Comparison of ENCODE assay signal across 30 cellular contexts in the genomic region with DNA sequence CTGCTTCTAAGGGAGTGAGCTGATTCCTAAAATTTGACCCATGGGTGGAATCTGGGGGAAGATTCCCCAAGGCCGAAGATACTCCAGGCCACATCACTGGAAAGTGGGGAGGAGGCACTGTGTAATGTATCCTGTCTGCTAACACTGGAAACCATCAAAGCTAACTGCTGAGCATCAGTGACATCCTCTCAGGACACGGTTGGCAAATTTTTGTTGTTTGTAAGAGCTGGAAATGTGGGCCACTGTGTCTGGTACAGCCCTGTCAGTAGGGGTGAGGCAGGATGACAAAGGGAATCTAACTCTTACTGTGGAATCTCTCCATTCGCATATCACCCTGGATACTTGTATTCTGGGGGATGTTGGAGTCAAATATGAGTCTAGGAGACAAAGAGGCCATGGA. TPM values are rescaled to one million over a fixed set of nuclear protein-coding genes. Genes with fewer than 3 reads are reported as not detected.
"Had no signal": no experiment of that assay in that cellular context is flagged by ENCODE, and none has a peak within 500 bp of the region (broad histone marks: within the 10 kb centered on the region; RNA-seq: fewer than 3 reads in every experiment).

No MANE protein-coding gene starts in this region.

- H3K4me3 Mint-ChIP-seq: activated CD4-positive, alpha-beta memory T cell treated with anti-CD3 and anti-CD28 coated beads for 36 hours; activated CD4-positive, alpha-beta T cell treated with anti-CD3 and anti-CD28 coated beads, Interleukin-2, amount 10 ng/mL, durations not matched to agents 7 days and 5 days; activated naive CD4-positive, alpha-beta T cell treated with anti-CD3 and anti-CD28 coated beads for 36 hours; activated naive CD8-positive, alpha-beta T cell; activated T-cell treated with anti-CD3 and anti-CD28 coated beads, Interleukin-2, amount 50 U/mL, for 4 hours; activated T-helper 17 cell treated with anti-CD3 and anti-CD28 coated beads, Interleukin-2, amount 50 U/mL, for 72 hours; T-cell had no signal

- ATAC-seq: activated T-cell treated with anti-CD3 and anti-CD28 coated beads, Interleukin-2, amount 50 U/mL, for 4 hours; activated T-helper 17 cell treated with anti-CD3 and anti-CD28 coated beads, Interleukin-2, amount 50 U/mL, for 72 hours; T-cell had no signal

- H3K4me3 ChIP-seq: PC-9 had no signal

- H3K27ac Mint-ChIP-seq: activated CD4-positive, alpha-beta memory T cell treated with anti-CD3 and anti-CD28 coated beads for 36 hours; activated CD4-positive, alpha-beta T cell treated with anti-CD3 and anti-CD28 coated beads, Interleukin-2, amount 10 ng/mL, durations not matched to agents 7 days and 5 days; activated naive CD4-positive, alpha-beta T cell treated with anti-CD3 and anti-CD28 coated beads for 36 hours; activated naive CD8-positive, alpha-beta T cell; activated T-helper 17 cell treated with anti-CD3 and anti-CD28 coated beads, Interleukin-2, amount 50 U/mL, for 72 hours; T-cell had no signal

- H2AFZ ChIP-seq: PC-9 had no signal

- H3K4me2 ChIP-seq: PC-9 had no signal

- DNase-seq: activated CD4-positive, alpha-beta memory T cell treated with anti-CD3 and anti-CD28 coated beads for 36 hours; activated CD4-positive, alpha-beta T cell treated with anti-CD3 and anti-CD28 coated beads, Interleukin-2, amount 10 ng/mL, durations not matched to agents 7 days and 5 days; activated CD4-positive, CD25-positive, alpha-beta regulatory T cell; activated CD8-positive, alpha-beta memory T cell treated with anti-CD3 and anti-CD28 coated beads for 24 hours; activated gamma-delta T cell; activated naive CD4-positive, alpha-beta T cell treated with anti-CD3 and anti-CD28 coated beads for 36 hours; activated T-cell treated with anti-CD3 and anti-CD28 coated beads, Interleukin-2, amount 50 U/mL, for 4 hours; cerebellar nuclear complex; KBM-7; NCI-H1092 treated with DMSO at 0.1 percent for 48 hours; NCI-H1417 treated with DMSO at 0.1 percent for 48 hours; NCI-H1694; NCI-H2029; NCI-H2107; NCI-H2171 treated with DMSO at 0.1 percent for 48 hours; NCI-H345; NCI-H510A treated with DMSO at 0.1 percent for 48 hours; NCI-H69; NK-92 treated with Interleukin-12 subunit alpha and Interleukin-12 subunit beta, amount 100 ng/mL, for 24 hours; PC-9; SHP77 treated with DMSO at 0.1 percent for 48 hours; T-cell; T-helper 2 cell; T1000 had no signal

- H3K36me3 Mint-ChIP-seq: activated CD4-positive, alpha-beta memory T cell treated with anti-CD3 and anti-CD28 coated beads for 36 hours; activated naive CD8-positive, alpha-beta T cell; T-cell had no signal

- H3K9me3 Mint-ChIP-seq: activated CD4-positive, alpha-beta memory T cell treated with anti-CD3 and anti-CD28 coated beads for 36 hours; activated CD4-positive, alpha-beta T cell treated with anti-CD3 and anti-CD28 coated beads, Interleukin-2, amount 10 ng/mL, durations not matched to agents 7 days and 5 days; activated naive CD4-positive, alpha-beta T cell treated with anti-CD3 and anti-CD28 coated beads for 36 hours; activated T-cell treated with anti-CD3 and anti-CD28 coated beads, Interleukin-2, amount 50 U/mL, for 4 hours; activated T-helper 17 cell treated with anti-CD3 and anti-CD28 coated beads, Interleukin-2, amount 50 U/mL, for 72 hours; T-cell had no signal

- H3K27ac ChIP-seq: PC-9, VCaP had no signal

RNA-seq across cellular contexts. Expression of a gene that starts 17.0 kb away (rescaled TPM):
- total RNA-seq: activated CD4-positive, alpha-beta memory T cell treated with anti-CD3 and anti-CD28 coated beads for 36 hours; activated CD4-positive, alpha-beta T cell treated with anti-CD3 and anti-CD28 coated beads, Interleukin-2, amount 10 ng/mL, durations not matched to agents 7 days and 5 days; activated naive CD4-positive, alpha-beta T cell treated with anti-CD3 and anti-CD28 coated beads for 36 hours; activated T-cell treated with anti-CD3 and anti-CD28 coated beads, Interleukin-2, amount 50 U/mL, for 4 hours; activated T-helper 17 cell treated with anti-CD3 and anti-CD28 coated beads, Interleukin-2, amount 50 U/mL, for 72 hours; cardiac septum; MCF 10A; SK-MEL-5; T-cell had no signal

RNA-seq across cellular contexts. Expression of a gene that starts 21.4 kb away (rescaled TPM):
- total RNA-seq: activated CD4-positive, alpha-beta memory T cell treated with anti-CD3 and anti-CD28 coated beads for 36 hours; activated CD4-positive, alpha-beta T cell treated with anti-CD3 and anti-CD28 coated beads, Interleukin-2, amount 10 ng/mL, durations not matched to agents 7 days and 5 days; activated naive CD4-positive, alpha-beta T cell treated with anti-CD3 and anti-CD28 coated beads for 36 hours; activated T-cell treated with anti-CD3 and anti-CD28 coated beads, Interleukin-2, amount 50 U/mL, for 4 hours; activated T-helper 17 cell treated with anti-CD3 and anti-CD28 coated beads, Interleukin-2, amount 50 U/mL, for 72 hours; cardiac septum; MCF 10A; PC-9; SK-MEL-5; T-cell had no signal

RNA-seq across cellular contexts. Expression of a gene that starts 22.6 kb away (rescaled TPM):
- total RNA-seq: SK-MEL-5 had no signal

RNA-seq across cellular contexts. Expression of a gene that starts 37.7 kb away (rescaled TPM):
- total RNA-seq: activated CD4-positive, alpha-beta memory T cell treated with anti-CD3 and anti-CD28 coated beads for 36 hours; activated CD4-positive, alpha-beta T cell treated with anti-CD3 and anti-CD28 coated beads, Interleukin-2, amount 10 ng/mL, durations not matched to agents 7 days and 5 days; activated naive CD4-positive, alpha-beta T cell treated with anti-CD3 and anti-CD28 coated beads for 36 hours; cardiac septum; MCF 10A; PC-9; SK-MEL-5 had no signal

RNA-seq across cellular contexts. Expression of a gene that starts 45.8 kb away (rescaled TPM):
- total RNA-seq: activated CD4-positive, alpha-beta memory T cell treated with anti-CD3 and anti-CD28 coated beads for 36 hours; activated CD4-positive, alpha-beta T cell treated with anti-CD3 and anti-CD28 coated beads, Interleukin-2, amount 10 ng/mL, durations not matched to agents 7 days and 5 days; activated naive CD4-positive, alpha-beta T cell treated with anti-CD3 and anti-CD28 coated beads for 36 hours; activated T-cell treated with anti-CD3 and anti-CD28 coated beads, Interleukin-2, amount 50 U/mL, for 4 hours; cardiac septum; MCF 10A; SK-MEL-5; T-cell had no signal
